Comparison of ENCODE assay signal across 30 cellular contexts in the genomic region with DNA sequence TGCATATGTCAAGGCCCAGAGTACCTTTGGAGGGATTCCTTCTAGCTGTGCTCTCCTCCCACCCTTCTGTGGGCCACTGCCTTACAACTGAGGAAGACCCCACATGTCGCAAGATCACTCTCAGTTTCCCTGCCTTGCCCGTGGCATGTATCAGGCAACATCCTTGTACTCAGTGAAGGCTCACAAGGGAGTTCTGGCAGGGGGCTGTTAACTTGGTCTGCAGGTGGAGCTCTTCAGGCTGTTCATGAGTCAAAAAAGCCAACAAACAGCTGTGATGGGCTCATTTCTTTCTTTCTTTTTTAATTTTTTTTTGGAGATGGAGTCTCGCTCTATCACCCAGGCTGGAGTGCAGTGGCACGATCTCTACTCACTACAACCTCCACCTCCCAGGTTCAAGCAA.
"Had no signal": no experiment of that assay in that cellular context is flagged by ENCODE, and none has a peak within 500 bp of the region (broad histone marks: within the 10 kb centered on the region; RNA-seq: fewer than 3 reads in every experiment).

No MANE protein-coding gene starts in this region.

- DNase-seq: activated B cell treated with CpG ODN at 0.5 μM for 24 hours; activated CD8-positive, alpha-beta memory T cell treated with anti-CD3 and anti-CD28 coated beads, Interleukin-2, amount 10 ng/mL, durations not matched to agents 7 days and 5 days; activated CD8-positive, alpha-beta T cell treated with anti-CD3 and anti-CD28 coated beads, Interleukin-2, amount 10 ng/mL, durations not matched to agents 7 days and 5 days; activated effector memory CD4-positive, alpha-beta T cell treated with Interleukin-2 at 50 U/mL for 16 hours; activated naive CD4-positive, alpha-beta T cell treated with Interleukin-2 at 50 U/mL for 16 hours; activated T-cell treated with anti-CD3 and anti-CD28 coated beads for 4 hours; activated T-cell treated with anti-CD3 and anti-CD28 coated beads, Interleukin-2, amount 50 U/mL, for 72 hours; anterior cingulate cortex; esophagus squamous epithelium; foreskin melanocyte; immature natural killer cell; kidney; left colon; naive thymus-derived CD8-positive, alpha-beta T cell; occipital lobe; psoas muscle; stimulated activated CD4-positive, alpha-beta T cell treated with anti-CD3 and anti-CD28 coated beads, Interleukin-1b, Interleukin-23, amount 100 ng/mL, for 48 hours; stimulated activated CD4-positive, alpha-beta T cell treated with anti-CD3 and anti-CD28 coated beads, Interleukin-4, amount 100 ng/mL, for 4 hours; stimulated activated CD8-positive, alpha-beta memory T cell treated with anti-CD3 and anti-CD28 coated beads, Interleukin-4, amount 100 ng/mL, for 48 hours; stomach; T-helper 17 cell; tibial artery; upper lobe of right lung had no signal

- H3K79me2 ChIP-seq: parathyroid adenoma had no signal

- H3K27ac ChIP-seq: epithelial cell of prostate, esophagus squamous epithelium, parathyroid adenoma, psoas muscle, stomach, suprapubic skin, tibial artery, upper lobe of right lung had no signal

- H2AFZ ChIP-seq: parathyroid adenoma had no signal

- H3K9me3 ChIP-seq: esophagus squamous epithelium, psoas muscle, stomach, suprapubic skin, tibial artery, upper lobe of right lung had no signal

- H3K27me3 ChIP-seq: esophagus squamous epithelium, stomach, suprapubic skin, tibial artery, upper lobe of right lung had no signal

- H3K9ac ChIP-seq: parathyroid adenoma had no signal

- H3K4me2 ChIP-seq: smooth muscle cell had no signal

- H3K4me1 ChIP-seq: esophagus squamous epithelium, parathyroid adenoma, psoas muscle, stomach, suprapubic skin, tibial artery, upper lobe of right lung had no signal

- FAIRE-seq: bronchial epithelial cell, endometrium, kidney had no signal

- H3K36me3 ChIP-seq: esophagus squamous epithelium, stomach, suprapubic skin, tibial artery, upper lobe of right lung had no signal

- ATAC-seq: activated CD8-positive, alpha-beta memory T cell treated with anti-CD3 and anti-CD28 coated beads, Interleukin-2, amount 10 ng/mL, durations not matched to agents 7 days and 5 days; activated CD8-positive, alpha-beta T cell treated with anti-CD3 and anti-CD28 coated beads, Interleukin-2, amount 10 ng/mL, durations not matched to agents 7 days and 5 days; activated T-cell treated with anti-CD3 and anti-CD28 coated beads, Interleukin-2, amount 50 U/mL, for 72 hours; left colon; naive thymus-derived CD8-positive, alpha-beta T cell; psoas muscle; stimulated activated memory B cell treated with anti-CD40 and anti-IgM and Interleukin-4, amounts not matched to agents 10 μg/mL and 1 μg/mL and 100 μg/mL, for 72 hours; T-helper 17 cell; upper lobe of right lung had no signal

- H3K4me3 ChIP-seq: esophagus squamous epithelium, psoas muscle, smooth muscle cell, stomach, suprapubic skin, tibial artery, upper lobe of right lung had no signal
